ENCODE assay signal across 8 cellular contexts in the genomic region with DNA sequence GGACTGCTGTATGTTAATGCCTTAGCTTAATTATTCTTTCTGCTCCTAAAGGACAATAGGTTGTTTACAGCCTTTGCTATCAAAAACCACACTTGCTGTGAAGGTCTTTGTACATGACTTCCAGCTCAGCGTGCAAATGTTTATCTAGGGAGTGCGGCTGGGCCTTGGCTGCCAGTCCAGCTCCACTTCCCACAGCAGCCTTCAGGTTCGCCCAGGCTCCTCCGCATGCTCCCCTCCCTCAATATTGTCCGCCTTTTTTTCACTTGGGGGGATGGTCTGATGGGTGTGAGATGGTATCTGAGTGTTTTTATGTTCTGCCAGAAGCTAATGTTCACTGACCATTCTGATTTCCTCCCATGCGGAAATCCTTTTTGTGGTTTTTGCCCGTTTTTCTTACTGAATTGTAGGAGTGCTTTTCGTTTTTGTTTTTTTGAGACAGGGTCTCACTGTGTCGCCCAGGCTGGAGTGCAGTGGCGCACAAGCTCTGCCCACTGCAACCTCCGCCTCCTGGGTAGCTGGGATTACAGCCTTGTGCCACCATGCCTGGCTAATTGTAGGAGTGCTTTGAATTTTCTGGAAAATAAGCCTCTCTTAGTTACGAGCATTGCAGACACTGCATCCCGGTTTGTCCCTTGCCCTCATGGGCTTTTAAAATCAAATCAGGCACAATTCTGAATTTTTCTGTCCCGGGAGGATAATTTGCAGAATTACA. TPM values are rescaled to one million over a fixed set of nuclear protein-coding genes. Genes with fewer than 3 reads are reported as not detected.
DNase-seq lines count a peak whose midpoint lies in the region; ATAC-seq, FAIRE-seq and TF ChIP-seq lines count a peak whose summit lies in the region.

No MANE protein-coding gene starts in this region.

- TF ChIP-seq POLR2A in gastrocnemius medialis (IDR thresholded peaks at IDR 0.05) = no peak
- no peak for TF ChIP-seq POLR2A in GM12892 (IDR thresholded peaks at IDR 0.05; ENCODE audit: low read depth, low read length)

- ATAC-seq in gastrocnemius medialis = no peak

- intact Hi-C loops in gastrocnemius medialis (cut with DNase I; ENCODE audit: low total_unique reads) = no loop called here

- H3K27me3 ChIP-seq in right atrium auricular region = no peaks in the 10 kb centered on the region
- no peaks in the 10 kb centered on the region for H3K27me3 ChIP-seq in gastrocnemius medialis

- DNase-seq in HK-2 (ENCODE audit: unreplicated experiment) (peak; percentile 60), SW480 (ENCODE audit: low spot score) (peak; percentile 52), right atrium auricular region (ENCODE audit: low spot score) (no peak), gastrocnemius medialis (no peak), foreskin melanocyte (no peak), GM12892 (ENCODE audit: insufficient read length) (no peak), ecto neural progenitor cell (ENCODE audit: low spot score) (no peak), NOMO-1 treated with DMSO at 0.1 percent for 48 hours (lab: John Stamatoyannopoulos, UW; ENCODE audit: unreplicated experiment) (no peak)

- H3K4me3 ChIP-seq in right atrium auricular region (peak overlapping the region in 1 of 2 donors; percentile 35), gastrocnemius medialis (no peak overlapping the region)

- H3K9me3 ChIP-seq in right atrium auricular region (no peaks in the 10 kb centered on the region), gastrocnemius medialis (no peaks in the 10 kb centered on the region)

- in situ Hi-C loops in gastrocnemius medialis (cut with MboI; ENCODE audit: low sequenced_read_pairs in 4 of 4) = no loop called here

- H3K36me3 ChIP-seq in right atrium auricular region (no peaks in the 10 kb centered on the region), gastrocnemius medialis (no peaks in the 10 kb centered on the region)

- TF ChIP-seq CTCF in right atrium auricular region (IDR thresholded peaks at IDR 0.05) = no peak
- no peak for TF ChIP-seq CTCF in gastrocnemius medialis (IDR thresholded peaks at IDR 0.05 in 4 of 5, conservative IDR thresholded peaks at IDR 0.05 in 1 of 5)

- no peak for FAIRE-seq in GM12892 (lab: Jason Lieb, UNC)

- peaks cover 4 to 94% of the 10 kb centered on the region in 2 donors for H3K4me1 ChIP-seq in right atrium auricular region
- peaks cover 16 to 29% of the 10 kb centered on the region in 2 donors for H3K4me1 ChIP-seq in gastrocnemius medialis

- H3K27ac ChIP-seq in right atrium auricular region = peak overlapping the region; percentile 38 to 89
- peak overlapping the region in 3 of 4 donors; percentile 45 to 72 (median 68) for H3K27ac ChIP-seq in gastrocnemius medialis

RNA-seq across cellular contexts. Expression of a gene that starts 28.8 kb away (rescaled TPM):
- total RNA-seq in right atrium auricular region (10 to 100 TPM; 27.2 to 34.5 TPM), gastrocnemius medialis (10 to 100 TPM; 10.2 to 36.9 (median 15.9) TPM)
- polyA plus RNA-seq in GM12892 (2012; ENCODE audit: missing spikeins) = not detected

Comparison
In these comparisons a context has a peak if more than half of its experiments do, and no peak if none do; other contexts are left out.
1. DNase-seq: peak in HK-2 (single experiment) and SW480 (single experiment); none in right atrium auricular region (single experiment), gastrocnemius medialis (0 of 2), foreskin melanocyte (single experiment), GM12892 (single experiment), ecto neural progenitor cell (single experiment) and NOMO-1 treated with DMSO at 0.1 percent for 48 hours (single experiment).